In the genomic region with DNA sequence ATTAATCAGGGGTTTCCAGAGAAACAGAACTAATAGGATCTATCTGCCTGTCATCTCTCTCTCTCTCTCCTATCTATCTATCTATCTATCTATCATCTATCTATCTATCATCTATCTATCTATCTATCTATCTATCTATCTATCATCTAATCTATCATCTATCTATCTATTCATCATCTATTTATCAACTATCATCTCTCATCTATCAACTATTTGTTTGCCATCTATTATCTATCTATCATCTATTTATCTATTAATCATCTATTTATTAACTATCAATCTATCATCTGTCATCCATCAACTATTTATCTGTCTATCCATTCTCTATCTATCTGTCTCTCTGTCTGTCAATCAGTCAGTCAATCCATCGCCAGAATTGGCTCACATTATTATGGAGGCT, we compare ENCODE assay signal across 33 cellular contexts.
"Had no signal": no experiment of that assay in that cellular context is flagged by ENCODE, and none has a peak within 500 bp of the region (broad histone marks: within the 10 kb centered on the region; RNA-seq: fewer than 3 reads in every experiment).

No MANE protein-coding gene starts in this region.

- H3K4me3 ChIP-seq: adrenal gland, body of pancreas, breast epithelium, cardiac muscle cell had no signal

- FAIRE-seq: astrocyte, bronchial epithelial cell, colon had no signal

- H3K27me3 ChIP-seq: adrenal gland, body of pancreas, brain microvascular endothelial cell, breast epithelium, cardiac muscle cell had no signal

- H3K27ac ChIP-seq: adrenal gland, body of pancreas, brain microvascular endothelial cell, cardiac muscle cell had no signal

- H3K36me3 ChIP-seq: adrenal gland, brain microvascular endothelial cell, breast epithelium, cardiac muscle cell had no signal

- H3K9me3 ChIP-seq: adrenal gland, body of pancreas, breast epithelium had no signal

- H3K4me1 ChIP-seq: adrenal gland, body of pancreas, breast epithelium had no signal

- ATAC-seq: activated naive CD4-positive, alpha-beta T cell treated with anti-CD3 and anti-CD28 coated beads, Interleukin-2, amount 50 U/mL, for 72 hours; activated naive CD8-positive, alpha-beta T cell treated with anti-CD3 and anti-CD28 coated beads, Interleukin-2, amount 50 U/mL, for 24 hours; activated T-cell treated with anti-CD3 and anti-CD28 coated beads, Interleukin-2, amount 50 U/mL, for 4 hours; activated T-cell treated with anti-CD3 and anti-CD28 coated beads, Interleukin-2, amount 50 U/mL, for 72 hours; activated T-helper 17 cell treated with anti-CD3 and anti-CD28 coated beads, Interleukin-2, amount 50 U/mL, for 72 hours; body of pancreas had no signal

- DNase-seq: activated effector memory CD4-positive, alpha-beta T cell treated with anti-CD3 and anti-CD28 coated beads, Interleukin-2, amount 50 U/mL, for 16 hours; activated effector memory CD4-positive, alpha-beta T cell treated with Interleukin-2 at 50 U/mL for 16 hours; activated gamma-delta T cell; activated gamma-delta T cell treated with Interleukin-2 at 50 U/mL for 16 hours; activated naive CD4-positive, alpha-beta T cell; activated naive CD4-positive, alpha-beta T cell treated with anti-CD3 and anti-CD28 coated beads for 36 hours; activated naive CD4-positive, alpha-beta T cell treated with anti-CD3 and anti-CD28 coated beads, Interleukin-2, amount 10 ng/mL, durations not matched to agents 7 days and 5 days; activated naive CD4-positive, alpha-beta T cell treated with anti-CD3 and anti-CD28 coated beads, Interleukin-2, amount 50 U/mL, for 16 hours; activated naive CD4-positive, alpha-beta T cell treated with Interleukin-2 at 50 U/mL for 16 hours; activated naive CD8-positive, alpha-beta T cell treated with anti-CD3 and anti-CD28 coated beads for 36 hours; activated naive CD8-positive, alpha-beta T cell treated with anti-CD3 and anti-CD28 coated beads, Interleukin-2, amount 10 ng/mL, durations not matched to agents 7 days and 5 days; activated naive CD8-positive, alpha-beta T cell treated with anti-CD3 and anti-CD28 coated beads, Interleukin-2, amount 50 U/mL, for 24 hours; activated T-cell treated with anti-CD3 and anti-CD28 coated beads, Interleukin-2, amount 50 U/mL, for 24 hours; activated T-cell treated with anti-CD3 and anti-CD28 coated beads, Interleukin-2, amount 50 U/mL, for 4 hours; activated T-cell treated with anti-CD3 and anti-CD28 coated beads, Interleukin-2, amount 50 U/mL, for 48 hours; activated T-cell treated with anti-CD3 and anti-CD28 coated beads, Interleukin-2, amount 50 U/mL, for 72 hours; adrenal gland; amniotic stem cell; amygdala; anterior cingulate cortex; aorta; body of pancreas; brain microvascular endothelial cell; caudate nucleus; central memory CD4-positive, alpha-beta T cell; cerebellar nuclear complex had no signal
